Comparison of ENCODE assay signal across 8 cellular contexts in the genomic region with DNA sequence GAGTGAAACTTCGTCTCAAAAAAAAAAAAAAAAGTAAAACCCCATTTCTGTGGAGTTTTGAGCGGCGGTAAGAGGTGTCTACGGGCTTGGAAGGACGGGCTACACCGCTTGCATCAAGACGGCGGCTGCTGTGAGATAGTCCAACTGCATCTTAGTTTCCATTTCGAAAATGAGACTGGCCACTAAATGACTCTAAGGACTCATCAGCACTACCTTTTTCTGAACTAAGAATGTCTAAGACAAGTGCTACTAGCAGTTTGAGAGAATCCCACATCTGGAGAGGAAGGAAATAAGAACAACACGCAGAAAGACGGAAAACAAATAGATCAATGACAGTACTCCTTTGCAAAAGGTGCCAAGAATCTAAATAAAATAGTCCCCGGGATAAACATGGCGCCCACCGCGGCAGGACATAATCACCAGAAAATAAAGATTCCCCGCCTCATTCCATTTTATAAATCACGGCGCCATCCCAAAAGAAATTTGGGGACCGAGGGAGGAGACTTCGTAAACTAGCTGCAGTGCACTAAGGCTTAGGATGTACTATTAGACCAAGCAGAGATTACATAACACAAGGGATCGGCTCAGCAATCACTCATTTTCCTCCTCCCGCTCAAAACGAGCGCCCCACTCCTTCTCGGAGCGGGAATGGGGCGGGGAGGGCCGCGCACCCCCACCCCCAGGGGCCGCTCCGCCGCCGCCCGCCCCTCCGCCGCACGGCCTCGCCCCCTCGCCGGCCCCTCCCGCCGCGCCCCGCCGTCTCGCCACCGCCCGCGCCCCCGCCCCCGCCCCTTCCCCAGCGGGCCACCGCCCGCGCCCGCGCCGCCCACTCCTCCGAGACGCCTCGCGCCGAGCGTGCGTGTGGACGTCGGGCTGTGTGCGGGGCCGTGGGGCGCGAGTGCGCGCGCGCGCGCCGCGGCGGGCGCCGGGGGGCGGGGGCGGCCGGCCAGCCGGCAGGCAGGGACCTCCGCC. TPM values are rescaled to one million over a fixed set of nuclear protein-coding genes. Genes with fewer than 3 reads are reported as not detected.
A peak's percentile ranks its signal among the peaks of the same experiment; 100 is the strongest.
DNase-seq lines count a peak whose midpoint lies in the region; ATAC-seq and TF ChIP-seq lines count a peak whose summit lies in the region.

No MANE protein-coding gene starts in this region.

- peaks cover 13% of the 10 kb centered on the region for H3K36me3 Mint-ChIP-seq in dendritic cell treated with granulocyte-macrophage colony-stimulating factor and Interleukin-4, amounts not matched to agents 40 ng/mL and 50 ng/mL, for 4 days (ENCODE audit: low read depth)

- H3K27me3 Mint-ChIP-seq in dendritic cell treated with granulocyte-macrophage colony-stimulating factor and Interleukin-4, amounts not matched to agents 40 ng/mL and 50 ng/mL, for 4 days, result peaks cover 11% of the 10 kb centered on the region

- TF ChIP-seq CTCF in GM13976 (IDR thresholded peaks at IDR 0.05; ENCODE audit: borderline replicate concordance, control extremely low read depth, extremely low read depth, insufficient read depth, missing control alignments), result no peak

- DNase-seq in GM13976 (ENCODE audit: low spot score) (peak; percentile 73), NCI-H510A (lab: John Stamatoyannopoulos, UW) (peak; percentile 42), left lobe of liver (ENCODE audit: low spot score) (peak; percentile 77)
- DNase-seq in activated CD4-positive, alpha-beta T cell treated with anti-CD3 and anti-CD28 coated beads, Interleukin-2, amount 50 U/mL, for 1 hour, result peak; percentile 68
- DNase-seq in stimulated activated CD4-positive, alpha-beta T cell treated with anti-CD3 and anti-CD28 coated beads, Interleukin-1b, Interleukin-23, amount 100 ng/mL, for 48 hours, result peak; percentile 52

- ATAC-seq in HG03439 (IDR thresholded peaks at IDR 0.05; ENCODE audit: unreplicated experiment), result peak; percentile 44
- ATAC-seq in left lobe of liver, result peak; percentile 74
- ATAC-seq in HG03139 (IDR thresholded peaks at IDR 0.05; ENCODE audit: unreplicated experiment), result no peak

- in situ Hi-C loops in GM13976 (cut with MboI; ENCODE audit: low sequenced_read_pairs, unreplicated experiment), result no loop called here

- peaks cover 26% of the 10 kb centered on the region for H3K4me1 Mint-ChIP-seq in dendritic cell treated with granulocyte-macrophage colony-stimulating factor and Interleukin-4, amounts not matched to agents 40 ng/mL and 50 ng/mL, for 4 days (ENCODE audit: low read depth)

- intact Hi-C loops in dendritic cell treated with granulocyte-macrophage colony-stimulating factor and Interleukin-4, amounts not matched to agents 40 ng/mL and 50 ng/mL, for 4 days (cut with micrococcal nuclease), result no loop called here

- no peaks in the 10 kb centered on the region for H3K9me3 Mint-ChIP-seq in dendritic cell treated with granulocyte-macrophage colony-stimulating factor and Interleukin-4, amounts not matched to agents 40 ng/mL and 50 ng/mL, for 4 days

- H3K4me3 Mint-ChIP-seq in dendritic cell treated with granulocyte-macrophage colony-stimulating factor and Interleukin-4, amounts not matched to agents 40 ng/mL and 50 ng/mL, for 4 days, result peak overlapping the region; percentile 78

- H3K27ac Mint-ChIP-seq in dendritic cell treated with granulocyte-macrophage colony-stimulating factor and Interleukin-4, amounts not matched to agents 40 ng/mL and 50 ng/mL, for 4 days, result peak overlapping the region; percentile 83

RNA-seq across cellular contexts. Expression of gene POGZ, which starts 1.1 kb away (rescaled TPM):
- 29.3 TPM for total RNA-seq in left lobe of liver

RNA-seq across cellular contexts. Expression of gene CGN, which starts 53.0 kb away (rescaled TPM):
- 51.4 TPM for total RNA-seq in left lobe of liver

RNA-seq across cellular contexts. Expression of gene PSMB4, which starts 58.8 kb away (rescaled TPM):
- total RNA-seq in left lobe of liver, result 135 TPM
